ENCODE assay signal across 1 cellular context in genomic region chr17:76667356-76667755, GRCh38.
TF ChIP-seq lines count a peak whose summit lies in the region.

No MANE protein-coding gene starts in this region.

TF ChIP-seq in HepG2, 621 proteins besides CTCF, POLR2A, EP300 and RAD21:
- no peak for TF ChIP-seq ZKSCAN5 (CRISPR knock-in tag; IDR thresholded peaks at IDR 0.05)
- no peak for TF ChIP-seq CENPT (CRISPR knock-in tag; IDR thresholded peaks at IDR 0.05; ENCODE audit: low read depth)
- no peak for TF ChIP-seq FOXO1 (CRISPR knock-in tag; IDR thresholded peaks at IDR 0.05)
- no peak for TF ChIP-seq ZBTB46 (CRISPR knock-in tag; IDR thresholded peaks at IDR 0.05; ENCODE audit: borderline replicate concordance)
- TF ChIP-seq ZNF343 (CRISPR knock-in tag; IDR thresholded peaks at IDR 0.05): no peak
- TF ChIP-seq ZNF142 (CRISPR knock-in tag; IDR thresholded peaks at IDR 0.05): no peak
- no peak for TF ChIP-seq DBP (CRISPR knock-in tag; IDR thresholded peaks at IDR 0.05; ENCODE audit: not compliant biosample characterization)
- TF ChIP-seq RXRB (CRISPR knock-in tag; IDR thresholded peaks at IDR 0.05; ENCODE audit: borderline replicate concordance): no peak
- no peak for TF ChIP-seq CSRNP2 (CRISPR knock-in tag; conservative IDR thresholded peaks at IDR 0.05; ENCODE audit: low read depth)
- TF ChIP-seq JUND (CRISPR knock-in tag; IDR thresholded peaks at IDR 0.05): no peak
- no peak for TF ChIP-seq PBX2 (CRISPR knock-in tag; IDR thresholded peaks at IDR 0.05)
- TF ChIP-seq UBTF (CRISPR knock-in tag; IDR thresholded peaks at IDR 0.05): no peak
TF ChIP-seq in HepG2: peak in this region for 0.
